20 cellular contexts compared by ENCODE assay signal in genomic region chr3:159731254-159731653, GRCh38.
"Had no signal": no experiment of that assay in that cellular context is flagged by ENCODE, and none has a peak within 500 bp of the region (broad histone marks: within the 10 kb centered on the region; RNA-seq: fewer than 3 reads in every experiment).

No MANE protein-coding gene starts in this region.

- FAIRE-seq: bronchial epithelial cell, islet of Langerhans, urothelium cell line had no signal

- H3K4me3 Mint-ChIP-seq: activated naive CD4-positive, alpha-beta T cell treated with anti-CD3 and anti-CD28 coated beads for 36 hours; activated naive CD8-positive, alpha-beta T cell treated with anti-CD3 and anti-CD28 coated beads, Interleukin-2, amount 50 U/mL, for 24 hours; activated T-helper 17 cell treated with anti-CD3 and anti-CD28 coated beads, Interleukin-2, amount 50 U/mL, for 72 hours; endodermal cell; naive thymus-derived CD8-positive, alpha-beta T cell; stimulated activated memory B cell treated with anti-CD40 and anti-IgM and Interleukin-4, amounts not matched to agents 10 μg/mL and 1 μg/mL and 100 μg/mL, for 72 hours had no signal

- H3K27me3 ChIP-seq: dorsolateral prefrontal cortex, gastroesophageal sphincter, heart right ventricle had no signal

- H3K36me3 Mint-ChIP-seq: naive thymus-derived CD8-positive, alpha-beta T cell; stimulated activated memory B cell treated with anti-CD40 and anti-IgM and Interleukin-4, amounts not matched to agents 10 μg/mL and 1 μg/mL and 100 μg/mL, for 72 hours had no signal

- H3K4me3 ChIP-seq: gastroesophageal sphincter, lung had no signal

- H3K36me3 ChIP-seq: gastroesophageal sphincter, heart right ventricle had no signal

- H3K27me3 Mint-ChIP-seq: activated naive CD8-positive, alpha-beta T cell treated with anti-CD3 and anti-CD28 coated beads, Interleukin-2, amount 50 U/mL, for 24 hours; activated T-helper 17 cell treated with anti-CD3 and anti-CD28 coated beads, Interleukin-2, amount 50 U/mL, for 72 hours; stimulated activated memory B cell treated with anti-CD40 and anti-IgM and Interleukin-4, amounts not matched to agents 10 μg/mL and 1 μg/mL and 100 μg/mL, for 72 hours had no signal

- H3K27ac Mint-ChIP-seq: activated naive CD4-positive, alpha-beta T cell treated with anti-CD3 and anti-CD28 coated beads for 36 hours; activated naive CD8-positive, alpha-beta T cell treated with anti-CD3 and anti-CD28 coated beads, Interleukin-2, amount 50 U/mL, for 24 hours; activated T-helper 17 cell treated with anti-CD3 and anti-CD28 coated beads, Interleukin-2, amount 50 U/mL, for 72 hours; endodermal cell; naive thymus-derived CD8-positive, alpha-beta T cell; stimulated activated memory B cell treated with anti-CD40 and anti-IgM and Interleukin-4, amounts not matched to agents 10 μg/mL and 1 μg/mL and 100 μg/mL, for 72 hours had no signal

- ATAC-seq: activated naive CD8-positive, alpha-beta T cell treated with anti-CD3 and anti-CD28 coated beads, Interleukin-2, amount 50 U/mL, for 24 hours; activated T-helper 17 cell treated with anti-CD3 and anti-CD28 coated beads, Interleukin-2, amount 50 U/mL, for 72 hours; gastroesophageal sphincter; naive thymus-derived CD8-positive, alpha-beta T cell; stimulated activated memory B cell treated with anti-CD40 and anti-IgM and Interleukin-4, amounts not matched to agents 10 μg/mL and 1 μg/mL and 100 μg/mL, for 72 hours had no signal

- H3K9me3 Mint-ChIP-seq: activated naive CD4-positive, alpha-beta T cell treated with anti-CD3 and anti-CD28 coated beads for 36 hours; activated naive CD8-positive, alpha-beta T cell treated with anti-CD3 and anti-CD28 coated beads, Interleukin-2, amount 50 U/mL, for 24 hours; activated T-helper 17 cell treated with anti-CD3 and anti-CD28 coated beads, Interleukin-2, amount 50 U/mL, for 72 hours; endodermal cell; stimulated activated memory B cell treated with anti-CD40 and anti-IgM and Interleukin-4, amounts not matched to agents 10 μg/mL and 1 μg/mL and 100 μg/mL, for 72 hours had no signal

- H3K9me3 ChIP-seq: gastroesophageal sphincter, heart right ventricle had no signal

- DNase-seq: activated CD4-positive, alpha-beta T cell treated with anti-CD3 and anti-CD28 coated beads, Interleukin-2, amount 50 U/mL, for 4 hours; activated CD4-positive, CD25-positive, alpha-beta regulatory T cell treated with anti-CD3 and anti-CD28 coated beads, Interleukin-2, amount 50 U/mL, for 72 hours; activated naive CD4-positive, alpha-beta T cell treated with anti-CD3 and anti-CD28 coated beads for 36 hours; activated naive CD8-positive, alpha-beta T cell treated with anti-CD3 and anti-CD28 coated beads, Interleukin-2, amount 50 U/mL, for 24 hours; activated T-cell treated with anti-CD3 and anti-CD28 coated beads for 4 hours; aorta; dorsolateral prefrontal cortex; endodermal cell; erythroblast; heart right ventricle; naive thymus-derived CD8-positive, alpha-beta T cell; stimulated activated CD4-positive, alpha-beta T cell treated with anti-CD3 and anti-CD28 coated beads, Interleukin-12 subunit alpha, Interleukin-12 subunit beta, amount 100 ng/mL, for 4 hours; T1000 had no signal

- H3K4me1 Mint-ChIP-seq: activated naive CD8-positive, alpha-beta T cell treated with anti-CD3 and anti-CD28 coated beads, Interleukin-2, amount 50 U/mL, for 24 hours; activated T-helper 17 cell treated with anti-CD3 and anti-CD28 coated beads, Interleukin-2, amount 50 U/mL, for 72 hours; naive thymus-derived CD8-positive, alpha-beta T cell; stimulated activated memory B cell treated with anti-CD40 and anti-IgM and Interleukin-4, amounts not matched to agents 10 μg/mL and 1 μg/mL and 100 μg/mL, for 72 hours had no signal
